Comparison of ENCODE assay signal across 10 cellular contexts in the genomic region with DNA sequence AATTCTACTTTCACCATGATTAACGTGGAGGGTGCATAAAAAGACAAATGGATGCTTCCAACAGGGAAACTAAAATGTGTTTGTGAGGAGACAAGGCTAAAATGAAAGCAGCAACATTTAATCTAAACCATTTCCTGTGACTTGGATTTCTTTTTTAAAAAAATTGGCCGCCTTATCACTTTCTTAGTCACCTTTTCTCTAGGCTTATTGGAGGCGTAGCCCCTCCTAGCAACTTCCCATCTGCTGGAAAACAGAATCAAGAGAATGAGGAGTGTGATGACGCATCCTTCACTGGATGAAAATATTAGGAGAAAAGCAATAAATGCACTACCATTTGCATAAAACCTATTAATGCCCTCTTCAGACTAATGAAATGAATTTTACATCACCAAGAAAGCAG. TPM values are rescaled to one million over a fixed set of nuclear protein-coding genes. Genes with fewer than 3 reads are reported as not detected.
DNase-seq lines count a peak whose midpoint lies in the region; ATAC-seq, FAIRE-seq and TF ChIP-seq lines count a peak whose summit lies in the region.
"Had no signal": no experiment of that assay in that cellular context is flagged by ENCODE, and none has a peak within 500 bp of the region (broad histone marks: within the 10 kb centered on the region; RNA-seq: fewer than 3 reads in every experiment).

No MANE protein-coding gene starts in this region.

- ATAC-seq in GM19397 (IDR thresholded peaks at IDR 0.05; ENCODE audit: unreplicated experiment) = no peak
- ATAC-seq: HCT116 had no signal

- H3K4me3 Mint-ChIP-seq in activated naive CD4-positive, alpha-beta T cell treated with anti-CD3 and anti-CD28 coated beads, Interleukin-2, amount 10 ng/mL, durations not matched to agents 7 days and 5 days = peak overlapping the region; percentile 88
- peak overlapping the region; percentile 93 for H3K4me3 Mint-ChIP-seq in activated naive CD8-positive, alpha-beta T cell treated with anti-CD3 and anti-CD28 coated beads for 36 hours
- peak overlapping the region; percentile 89 for H3K4me3 Mint-ChIP-seq in glutamatergic neuron (ENCODE audit: unreplicated experiment)

- peaks cover 10% of the 10 kb centered on the region for H3K27me3 Mint-ChIP-seq in activated naive CD4-positive, alpha-beta T cell treated with anti-CD3 and anti-CD28 coated beads, Interleukin-2, amount 10 ng/mL, durations not matched to agents 7 days and 5 days
- H3K27me3 Mint-ChIP-seq in activated naive CD8-positive, alpha-beta T cell treated with anti-CD3 and anti-CD28 coated beads for 36 hours = no peaks in the 10 kb centered on the region
- H3K27me3 Mint-ChIP-seq in glutamatergic neuron (ENCODE audit: unreplicated experiment) = peaks cover 19% of the 10 kb centered on the region

- H3K9me3 Mint-ChIP-seq in activated naive CD4-positive, alpha-beta T cell treated with anti-CD3 and anti-CD28 coated beads, Interleukin-2, amount 10 ng/mL, durations not matched to agents 7 days and 5 days = peaks cover 3% of the 10 kb centered on the region
- H3K9me3 Mint-ChIP-seq in activated naive CD8-positive, alpha-beta T cell treated with anti-CD3 and anti-CD28 coated beads for 36 hours = peaks cover 3% of the 10 kb centered on the region
- peaks cover 11% of the 10 kb centered on the region for H3K9me3 Mint-ChIP-seq in glutamatergic neuron (ENCODE audit: unreplicated experiment)

- no peak for DNase-seq in activated naive CD4-positive, alpha-beta T cell treated with anti-CD3 and anti-CD28 coated beads, Interleukin-2, amount 10 ng/mL, durations not matched to agents 7 days and 5 days
- DNase-seq in activated naive CD4-positive, alpha-beta T cell treated with Interleukin-2 at 50 U/mL for 16 hours = no peak
- DNase-seq in activated naive CD8-positive, alpha-beta T cell treated with anti-CD3 and anti-CD28 coated beads for 36 hours = no peak
- DNase-seq in glutamatergic neuron (no peak), superior temporal gyrus (ENCODE audit: extremely low spot score) (peak; percentile 45), NCI-H1105 (lab: John Stamatoyannopoulos, UW) (no peak), GM19239 (ENCODE audit: insufficient read length, low spot score) (no peak)
- DNase-seq: NCI-H2227 treated with DMSO at 0.1 percent for 48 hours had no signal

- H3K36me3 Mint-ChIP-seq in activated naive CD4-positive, alpha-beta T cell treated with anti-CD3 and anti-CD28 coated beads, Interleukin-2, amount 10 ng/mL, durations not matched to agents 7 days and 5 days = peaks cover 23% of the 10 kb centered on the region
- peaks cover 13% of the 10 kb centered on the region for H3K36me3 Mint-ChIP-seq in activated naive CD8-positive, alpha-beta T cell treated with anti-CD3 and anti-CD28 coated beads for 36 hours
- H3K36me3 Mint-ChIP-seq in glutamatergic neuron (ENCODE audit: unreplicated experiment) = no peaks in the 10 kb centered on the region

- H3K4me1 Mint-ChIP-seq in activated naive CD4-positive, alpha-beta T cell treated with anti-CD3 and anti-CD28 coated beads, Interleukin-2, amount 10 ng/mL, durations not matched to agents 7 days and 5 days = peaks cover 50% of the 10 kb centered on the region
- peaks cover 38% of the 10 kb centered on the region for H3K4me1 Mint-ChIP-seq in activated naive CD8-positive, alpha-beta T cell treated with anti-CD3 and anti-CD28 coated beads for 36 hours
- peaks cover 10% of the 10 kb centered on the region for H3K4me1 Mint-ChIP-seq in glutamatergic neuron (ENCODE audit: low read depth, unreplicated experiment)

- FAIRE-seq in GM19239 (lab: Jason Lieb, UNC) = no peak

- no peak overlapping the region for H3K27ac Mint-ChIP-seq in activated naive CD4-positive, alpha-beta T cell treated with anti-CD3 and anti-CD28 coated beads, Interleukin-2, amount 10 ng/mL, durations not matched to agents 7 days and 5 days
- no peak overlapping the region for H3K27ac Mint-ChIP-seq in activated naive CD8-positive, alpha-beta T cell treated with anti-CD3 and anti-CD28 coated beads for 36 hours
- H3K27ac Mint-ChIP-seq in glutamatergic neuron (ENCODE audit: unreplicated experiment) = peak overlapping the region; percentile 17

- CTCF ChIA-PET in activated naive CD4-positive, alpha-beta T cell treated with anti-CD3 and anti-CD28 coated beads, Interleukin-2, amount 10 ng/mL, durations not matched to agents 7 days and 5 days (lab: Charles Lee) = no interaction called here

- TF ChIP-seq CTCF in glutamatergic neuron (IDR thresholded peaks at IDR 0.05; ENCODE audit: partially characterized antibody, unreplicated experiment) = no peak

RNA-seq across cellular contexts. Expression of gene GPR150, which starts 0.8 kb away (rescaled TPM):
- under 1 TPM; 0.34 to 0.52 TPM for total RNA-seq in activated naive CD8-positive, alpha-beta T cell treated with anti-CD3 and anti-CD28 coated beads for 36 hours
- total RNA-seq in glutamatergic neuron (ENCODE audit: unreplicated experiment) = not detected

RNA-seq across cellular contexts. Expression of gene RFESD, which starts 27.5 kb away (rescaled TPM):
- 1 to 10 TPM; 6.1 to 6.2 TPM for total RNA-seq in activated naive CD8-positive, alpha-beta T cell treated with anti-CD3 and anti-CD28 coated beads for 36 hours
- total RNA-seq in glutamatergic neuron (ENCODE audit: unreplicated experiment) = 1.1 TPM
